ENCODE assay signal across 9 cellular contexts in the genomic region with DNA sequence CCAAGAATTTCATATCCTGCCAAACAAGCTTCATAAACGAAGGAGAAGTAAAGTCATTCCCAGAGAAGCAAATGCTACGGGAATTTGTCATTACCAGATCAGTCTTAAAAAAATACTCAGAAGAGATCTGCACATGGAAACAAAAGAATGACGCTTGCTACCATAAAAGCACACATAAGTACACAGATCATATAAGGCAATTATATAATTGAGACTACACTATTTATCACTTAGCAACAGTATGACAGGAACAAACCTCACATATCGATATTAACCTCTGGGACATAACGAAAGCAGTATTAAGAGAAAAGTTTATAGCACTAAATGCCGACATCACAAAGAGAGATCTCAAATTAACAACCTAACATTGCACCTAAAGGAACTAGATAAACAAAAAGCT.
"Had no signal": no experiment of that assay in that cellular context is flagged by ENCODE, and none has a peak within 500 bp of the region (broad histone marks: within the 10 kb centered on the region; RNA-seq: fewer than 3 reads in every experiment).

No MANE protein-coding gene starts in this region.

- FAIRE-seq: HTR-8/SVneo, K562 had no signal

- H3K27ac ChIP-seq: GM23248 had no signal

- H2AFZ ChIP-seq: GM23248 had no signal

- H3K4me1 ChIP-seq: HAP-1 had no signal

- ATAC-seq: HCT116, K562 had no signal

- DNase-seq: GM23248, GOT3, H7, IMR-90, KG1 had no signal

- H3K4me3 ChIP-seq: GM23248, HAP-1, K562 had no signal

- H3K9me3 ChIP-seq: HAP-1 had no signal

- H3K36me3 ChIP-seq: HAP-1 had no signal

- H3K9ac ChIP-seq: GM23248 had no signal
